In genomic region chr11:36057372-36058045, GRCh38 we compare ENCODE assay signal across 16 cellular contexts.
DNase-seq lines count a peak whose midpoint lies in the region; ATAC-seq and TF ChIP-seq lines count a peak whose summit lies in the region.
"Had no signal": no experiment of that assay in that cellular context is flagged by ENCODE, and none has a peak within 500 bp of the region (broad histone marks: within the 10 kb centered on the region; RNA-seq: fewer than 3 reads in every experiment).

No MANE protein-coding gene starts in this region.

- no peak overlapping the region for H3K27ac Mint-ChIP-seq in Calu3 (ENCODE audit: unreplicated experiment)

- no peaks in the 10 kb centered on the region for H3K36me3 ChIP-seq in skeletal muscle tissue (ENCODE audit: control insufficient read depth in 3 of 3, insufficient read depth in 3 of 3, low read length in 3 of 3)

- H3K4me1 Mint-ChIP-seq in Calu3 (ENCODE audit: low read depth, unreplicated experiment), result no peaks in the 10 kb centered on the region
- H3K4me1 Mint-ChIP-seq: central memory CD8-positive, alpha-beta T cell; stimulated activated naive CD8-positive, alpha-beta T cell treated with anti-CD3 and anti-CD28 coated beads, Interleukin-15, amount 100 ng/mL, for 72 hours had no signal

- H3K4me3 Mint-ChIP-seq in Calu3 (ENCODE audit: low read depth, unreplicated experiment), result no peak overlapping the region
- H3K4me3 Mint-ChIP-seq: central memory CD8-positive, alpha-beta T cell; stimulated activated naive CD8-positive, alpha-beta T cell treated with anti-CD3 and anti-CD28 coated beads, Interleukin-15, amount 100 ng/mL, for 72 hours had no signal

- no peaks in the 10 kb centered on the region for H3K36me3 Mint-ChIP-seq in Calu3 (ENCODE audit: insufficient read depth, unreplicated experiment)

- H3K9ac ChIP-seq in skeletal muscle tissue (ENCODE audit: low read depth in 1 of 3, low read length in 3 of 3), result no peak overlapping the region

- peak overlapping the region; percentile 48 for H3K27ac ChIP-seq in skeletal muscle tissue (ENCODE audit: low read depth, low read length)

- H3K27me3 Mint-ChIP-seq in Calu3 (ENCODE audit: unreplicated experiment), result no peaks in the 10 kb centered on the region

- peak; percentile 50 for DNase-seq in LHCN-M2 (ENCODE audit: low read depth)
- DNase-seq in dermis microvascular lymphatic vessel endothelial cell (ENCODE audit: low read depth in 2 of 2), result peak; percentile 59 to 85
- DNase-seq in lung microvascular endothelial cell (ENCODE audit: low read depth in 2 of 2), result peak; percentile 82 to 98
- no peak for DNase-seq in erythroblast (lab: John Stamatoyannopoulos, UW)
- DNase-seq in Calu3, result no peak
- DNase-seq: activated CD4-positive, alpha-beta T cell treated with anti-CD3 and anti-CD28 coated beads, Interleukin-2, amount 50 U/mL, for 48 hours; activated T-cell treated with anti-CD3 and anti-CD28 coated beads, Interleukin-2, amount 50 U/mL, for 48 hours; islet precursor cell; mucosa of descending colon; NCI-H187; NCI-H446 treated with DMSO at 0.1 percent for 48 hours; occipital lobe; stimulated activated naive CD8-positive, alpha-beta T cell treated with anti-CD3 and anti-CD28 coated beads, Interleukin-15, amount 100 ng/mL, for 72 hours had no signal

- no peak for ATAC-seq in GM19463 (IDR thresholded peaks at IDR 0.05; ENCODE audit: unreplicated experiment)
- ATAC-seq: mucosa of descending colon; stimulated activated naive CD8-positive, alpha-beta T cell treated with anti-CD3 and anti-CD28 coated beads, Interleukin-15, amount 100 ng/mL, for 72 hours had no signal

- no TSS peak for BruUV-seq in Calu3 (replicated peaks; lab: Mats Ljungman, UMichigan)

- intact Hi-C loops in Calu3 (cut with micrococcal nuclease; ENCODE audit: unreplicated experiment), result no loop called here

- CTCF ChIA-PET in Calu3 (lab: Charles Lee), result interaction anchor here (2.1 kb wide), 1 partner anchor 235 kb away, joined by 11 read pairs; no protein-coding TSS in a partner anchor

- peak overlapping the region in 1 of 3 donors; percentile 4 for H3K4me3 ChIP-seq in skeletal muscle tissue (ENCODE audit: low read length in 3 of 3)
- H3K4me3 ChIP-seq: mucosa of descending colon had no signal

- no peaks in the 10 kb centered on the region for H3K27me3 ChIP-seq in skeletal muscle tissue (ENCODE audit: control insufficient read depth in 3 of 3, insufficient read depth in 3 of 3, low read length in 3 of 3)

- no peaks in the 10 kb centered on the region for H3K9me3 ChIP-seq in skeletal muscle tissue (ENCODE audit: control insufficient read depth in 3 of 3, low read length in 3 of 3)
- H3K9me3 ChIP-seq: mucosa of descending colon had no signal

- H3K9me3 Mint-ChIP-seq in Calu3 (ENCODE audit: low read depth, unreplicated experiment), result peaks cover 6% of the 10 kb centered on the region

- TF ChIP-seq CTCF in Calu3 (IDR thresholded peaks at IDR 0.05; ENCODE audit: unreplicated experiment), result no peak

- H3K4me1 ChIP-seq in skeletal muscle tissue (ENCODE audit: control insufficient read depth in 3 of 3, insufficient read depth in 3 of 3, low read length in 3 of 3), result peaks cover 0 to 5% (median 3%) of the 10 kb centered on the region in 3 donors

- no peak for TF ChIP-seq POLR2A in erythroblast (IDR thresholded peaks at IDR 0.05; ENCODE audit: low read length)

Comparison
In these comparisons a context has a peak if more than half of its experiments do, and no peak if none do; other contexts are left out.
1. DNase-seq: peak in LHCN-M2 (single experiment), dermis microvascular lymphatic vessel endothelial cell (2 of 2) and lung microvascular endothelial cell (2 of 2); none in erythroblast (0 of 2) and Calu3 (single experiment).